25 cellular contexts compared by ENCODE assay signal in genomic region chr16:89643769-89644300, GRCh38. TPM values are rescaled to one million over a fixed set of nuclear protein-coding genes. Genes with fewer than 3 reads are reported as not detected.
DNase-seq lines count a peak whose midpoint lies in the region; ATAC-seq and TF ChIP-seq lines count a peak whose summit lies in the region.
"Had no signal": no experiment of that assay in that cellular context is flagged by ENCODE, and none has a peak within 500 bp of the region (broad histone marks: within the 10 kb centered on the region; RNA-seq: fewer than 3 reads in every experiment).

No MANE protein-coding gene starts in this region.

- POLR2A ChIA-PET in activated CD4-positive, alpha-beta T cell treated with anti-CD3 and anti-CD28 coated beads, Interleukin-2, amount 10 ng/mL, durations not matched to agents 7 days and 5 days (lab: Charles Lee) = no interaction called here
- POLR2A ChIA-PET in RWPE1 (lab: Yijun Ruan, JAX; ENCODE audit: low non-redundant PET) = no interaction called here

- TF ChIP-seq CTCF in RWPE1 (conservative IDR thresholded peaks at IDR 0.05; ENCODE audit: low read depth) = no peak

- DNase-seq in activated CD4-positive, alpha-beta T cell treated with anti-CD3 and anti-CD28 coated beads, Interleukin-2, amount 10 ng/mL, durations not matched to agents 7 days and 5 days = no peak
- DNase-seq in activated CD4-positive, alpha-beta T cell treated with anti-CD3 and anti-CD28 coated beads, Interleukin-2, amount 50 U/mL, for 1 hour = no peak
- DNase-seq in RWPE1 (ENCODE audit: low spot score) (no peak), T-helper 9 cell (no peak)
- DNase-seq in effector memory CD8-positive, alpha-beta T cell = no peak
- DNase-seq in stimulated activated effector memory CD8-positive, alpha-beta T cell treated with anti-CD3 and anti-CD28 coated beads, Interleukin-12 subunit alpha, Interleukin-12 subunit beta, amount 100 ng/mL, for 72 hours (ENCODE audit: low spot score in 2 of 2) = no peak
- no peak for DNase-seq in activated CD4-positive, CD25-positive, alpha-beta regulatory T cell treated with anti-CD3 and anti-CD28 coated beads, Interleukin-2, amount 50 U/mL, for 72 hours
- DNase-seq: 8988T; C1 segment of cervical spinal cord; Calu3; CD8-positive, alpha-beta memory T cell; DMS153; H7; HFFc6; KG1; NCI-H1105; NCI-H2081; NCI-H2171; NCI-H345; NCI-H524; OCI-M1; Right ventricle myocardium superior had no signal

- no peak for ATAC-seq in effector memory CD8-positive, alpha-beta T cell (replicated peaks)
- no peak for ATAC-seq in stimulated activated effector memory CD8-positive, alpha-beta T cell treated with anti-CD3 and anti-CD28 coated beads, Interleukin-12 subunit alpha, Interleukin-12 subunit beta, amount 100 ng/mL, for 72 hours
- no peak for ATAC-seq in HG03442 (IDR thresholded peaks at IDR 0.05; ENCODE audit: unreplicated experiment)

- H3K27ac ChIP-seq in RWPE1 = peak overlapping the region; percentile 46
- H3K27ac ChIP-seq: SK-N-MC had no signal

- CTCF ChIA-PET in activated CD4-positive, alpha-beta T cell treated with anti-CD3 and anti-CD28 coated beads, Interleukin-2, amount 10 ng/mL, durations not matched to agents 7 days and 5 days (lab: Charles Lee) = no interaction called here
- CTCF ChIA-PET in RWPE1 (lab: Yijun Ruan, JAX) = no interaction called here

- peaks cover 16% of the 10 kb centered on the region for H3K36me3 Mint-ChIP-seq in activated CD4-positive, alpha-beta T cell treated with anti-CD3 and anti-CD28 coated beads, Interleukin-2, amount 10 ng/mL, durations not matched to agents 7 days and 5 days (ENCODE audit: low read depth)
- peaks cover 44% of the 10 kb centered on the region for H3K36me3 Mint-ChIP-seq in effector memory CD8-positive, alpha-beta T cell (ENCODE audit: insufficient read depth)
- H3K36me3 Mint-ChIP-seq in stimulated activated effector memory CD8-positive, alpha-beta T cell treated with anti-CD3 and anti-CD28 coated beads, Interleukin-12 subunit alpha, Interleukin-12 subunit beta, amount 100 ng/mL, for 72 hours = peaks cover 40% of the 10 kb centered on the region

- H3K9me3 Mint-ChIP-seq in activated CD4-positive, alpha-beta T cell treated with anti-CD3 and anti-CD28 coated beads, Interleukin-2, amount 10 ng/mL, durations not matched to agents 7 days and 5 days = no peaks in the 10 kb centered on the region
- no peaks in the 10 kb centered on the region for H3K9me3 Mint-ChIP-seq in effector memory CD8-positive, alpha-beta T cell
- no peaks in the 10 kb centered on the region for H3K9me3 Mint-ChIP-seq in stimulated activated effector memory CD8-positive, alpha-beta T cell treated with anti-CD3 and anti-CD28 coated beads, Interleukin-12 subunit alpha, Interleukin-12 subunit beta, amount 100 ng/mL, for 72 hours
- H3K9me3 Mint-ChIP-seq: CD8-positive, alpha-beta memory T cell had no signal

- peaks cover 7% of the 10 kb centered on the region for H3K4me1 Mint-ChIP-seq in activated CD4-positive, alpha-beta T cell treated with anti-CD3 and anti-CD28 coated beads, Interleukin-2, amount 10 ng/mL, durations not matched to agents 7 days and 5 days
- peaks cover 8 to 10% of the 10 kb centered on the region in 2 donors for H3K4me1 Mint-ChIP-seq in effector memory CD8-positive, alpha-beta T cell (ENCODE audit: low read depth in 2 of 2)
- peaks cover 10% of the 10 kb centered on the region for H3K4me1 Mint-ChIP-seq in stimulated activated effector memory CD8-positive, alpha-beta T cell treated with anti-CD3 and anti-CD28 coated beads, Interleukin-12 subunit alpha, Interleukin-12 subunit beta, amount 100 ng/mL, for 72 hours

- H3K4me3 Mint-ChIP-seq in activated CD4-positive, alpha-beta T cell treated with anti-CD3 and anti-CD28 coated beads, Interleukin-2, amount 10 ng/mL, durations not matched to agents 7 days and 5 days = no peak overlapping the region
- no peak overlapping the region for H3K4me3 Mint-ChIP-seq in effector memory CD8-positive, alpha-beta T cell
- H3K4me3 Mint-ChIP-seq in stimulated activated effector memory CD8-positive, alpha-beta T cell treated with anti-CD3 and anti-CD28 coated beads, Interleukin-12 subunit alpha, Interleukin-12 subunit beta, amount 100 ng/mL, for 72 hours = no peak overlapping the region
- H3K4me3 Mint-ChIP-seq: CD8-positive, alpha-beta memory T cell; HFFc6 had no signal

- no peaks in the 10 kb centered on the region for H3K27me3 Mint-ChIP-seq in activated CD4-positive, alpha-beta T cell treated with anti-CD3 and anti-CD28 coated beads, Interleukin-2, amount 10 ng/mL, durations not matched to agents 7 days and 5 days
- H3K27me3 Mint-ChIP-seq in effector memory CD8-positive, alpha-beta T cell = no peaks in the 10 kb centered on the region
- H3K27me3 Mint-ChIP-seq: CD8-positive, alpha-beta memory T cell had no signal

- peak overlapping the region; percentile 20 for H3K27ac Mint-ChIP-seq in activated CD4-positive, alpha-beta T cell treated with anti-CD3 and anti-CD28 coated beads, Interleukin-2, amount 10 ng/mL, durations not matched to agents 7 days and 5 days
- peak overlapping the region; percentile 54 to 77 for H3K27ac Mint-ChIP-seq in effector memory CD8-positive, alpha-beta T cell
- H3K27ac Mint-ChIP-seq in stimulated activated effector memory CD8-positive, alpha-beta T cell treated with anti-CD3 and anti-CD28 coated beads, Interleukin-12 subunit alpha, Interleukin-12 subunit beta, amount 100 ng/mL, for 72 hours = peak overlapping the region; percentile 61
- H3K27ac Mint-ChIP-seq: HFFc6 had no signal

RNA-seq across cellular contexts. Expression of gene CHMP1A, which starts 13.7 kb away (rescaled TPM):
- total RNA-seq in activated CD4-positive, alpha-beta T cell treated with anti-CD3 and anti-CD28 coated beads, Interleukin-2, amount 10 ng/mL, durations not matched to agents 7 days and 5 days = 100 to 1,000 TPM in 1 of 2 experiments, 10 to 100 TPM in 1; 77.6 to 102 TPM

RNA-seq across cellular contexts. Expression of gene SPATA33, which starts 13.8 kb away (rescaled TPM):
- 10 to 100 TPM; 14.5 to 14.8 TPM for total RNA-seq in activated CD4-positive, alpha-beta T cell treated with anti-CD3 and anti-CD28 coated beads, Interleukin-2, amount 10 ng/mL, durations not matched to agents 7 days and 5 days

RNA-seq across cellular contexts. Expression of gene DPEP1, which starts 30.4 kb away (rescaled TPM):
- not detected for total RNA-seq in activated CD4-positive, alpha-beta T cell treated with anti-CD3 and anti-CD28 coated beads, Interleukin-2, amount 10 ng/mL, durations not matched to agents 7 days and 5 days
- total RNA-seq: Calu3; CD8-positive, alpha-beta memory T cell; Daoy; HFFc6; Right ventricle myocardium superior had no signal

RNA-seq across cellular contexts. Expression of gene CDK10, which starts 42.7 kb away (rescaled TPM):
- 10 to 100 TPM; 83.1 to 96.8 TPM for total RNA-seq in activated CD4-positive, alpha-beta T cell treated with anti-CD3 and anti-CD28 coated beads, Interleukin-2, amount 10 ng/mL, durations not matched to agents 7 days and 5 days

RNA-seq across cellular contexts. Expression of gene SPATA2L, which starts 57.7 kb away (rescaled TPM):
- total RNA-seq in activated CD4-positive, alpha-beta T cell treated with anti-CD3 and anti-CD28 coated beads, Interleukin-2, amount 10 ng/mL, durations not matched to agents 7 days and 5 days = 1 to 10 TPM; 5.3 to 8.0 TPM
